ENCODE assay signal across 1 cellular context in the genomic region with DNA sequence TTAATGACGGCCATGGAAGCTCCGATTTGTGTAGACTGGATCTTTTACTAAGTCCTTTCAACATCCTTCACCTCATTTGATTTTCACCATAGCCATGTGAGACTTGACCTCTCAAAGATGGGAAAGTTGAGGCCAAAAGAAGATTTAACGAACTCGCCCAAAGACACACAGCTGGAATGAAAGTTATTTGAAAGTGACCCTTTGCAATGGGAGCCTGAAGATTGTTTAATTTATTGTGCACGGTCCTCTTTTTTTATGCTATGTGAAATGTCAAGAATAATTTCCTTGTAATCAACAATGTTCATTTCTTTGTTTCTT.
TF ChIP-seq lines count a peak whose summit lies in the region.

No MANE protein-coding gene starts in this region.

TF ChIP-seq in HepG2, 621 proteins besides CTCF, POLR2A, EP300 and RAD21 (continued from another document):
- TF ChIP-seq ZNF280B (CRISPR knock-in tag; IDR thresholded peaks at IDR 0.05; ENCODE audit: borderline replicate concordance) (no peak), ZNF687 (CRISPR knock-in tag; IDR thresholded peaks at IDR 0.05) (no peak), SRSF1 (optimal IDR thresholded peaks at IDR 0.05; ENCODE audit: low read depth, low read length) (no peak), ZNF44 (CRISPR knock-in tag; IDR thresholded peaks at IDR 0.05) (peak; percentile 44; the same call in 1 of the 2 replicates), CCDC6 (CRISPR knock-in tag; IDR thresholded peaks at IDR 0.05) (no peak)
